In genomic region chr6:152583888-152584287, GRCh38 we compare ENCODE assay signal across 25 cellular contexts.
"Had no signal": no experiment of that assay in that cellular context is flagged by ENCODE, and none has a peak within 500 bp of the region (broad histone marks: within the 10 kb centered on the region; RNA-seq: fewer than 3 reads in every experiment).

No MANE protein-coding gene starts in this region.

- H3K27me3 ChIP-seq: stomach, suprapubic skin, testis, thyroid gland, tibial artery, tibial nerve, transverse colon, upper lobe of left lung, upper lobe of right lung, uterus, vagina had no signal

- H3K4me3 ChIP-seq: stomach, suprapubic skin, testis, thoracic aorta, thyroid gland, tibial artery, tibial nerve, transverse colon, upper lobe of left lung, upper lobe of right lung, uterus, vagina had no signal

- H3K27ac ChIP-seq: stomach, suprapubic skin, testis, thoracic aorta, thyroid gland, tibial artery, tibial nerve, transverse colon, upper lobe of left lung, upper lobe of right lung, uterus, vagina had no signal

- H3K9me3 ChIP-seq: stomach, suprapubic skin, testis, thoracic aorta, thyroid gland, tibial artery, tibial nerve, transverse colon, upper lobe of left lung, upper lobe of right lung, uterus, vagina had no signal

- H3K36me3 ChIP-seq: stomach, suprapubic skin, thoracic aorta, thyroid gland, tibial artery, tibial nerve, transverse colon, upper lobe of left lung, upper lobe of right lung, uterus, vagina had no signal

- ATAC-seq: stimulated activated effector memory CD8-positive, alpha-beta T cell treated with anti-CD3 and anti-CD28 coated beads, Interleukin-12 subunit alpha, Interleukin-12 subunit beta, amount 100 ng/mL, for 72 hours; stimulated activated memory B cell treated with anti-CD40 and anti-IgM and Interleukin-4, amounts not matched to agents 10 μg/mL and 1 μg/mL and 100 μg/mL, for 72 hours; stimulated activated naive B cell treated with anti-CD40 and anti-IgM and Interleukin-4, amounts not matched to agents 10 μg/mL and 1 μg/mL and 100 μg/mL, for 72 hours; stimulated activated naive CD8-positive, alpha-beta T cell treated with anti-CD3 and anti-CD28 coated beads, Interleukin-15, amount 100 ng/mL, for 72 hours; stimulated activated naive CD8-positive, alpha-beta T cell treated with anti-CD3 and anti-CD28 coated beads, Interleukin-15, Interleukin-2, amounts not matched to agents 100 U/mL and 50 U/mL, for 24 hours; upper lobe of right lung had no signal

- H3K4me1 ChIP-seq: stomach, suprapubic skin, testis, thyroid gland, tibial artery, tibial nerve, transverse colon, upper lobe of left lung, upper lobe of right lung, uterus, vagina had no signal

- DNase-seq: stimulated activated CD4-positive, alpha-beta T cell treated with anti-CD3 and anti-CD28 coated beads, Interleukin-2, amount 100 ng/mL, for 48 hours; stimulated activated CD4-positive, alpha-beta T cell treated with anti-CD3 and anti-CD28 coated beads, Interleukin-4, amount 100 ng/mL, for 1 hour; stimulated activated CD4-positive, alpha-beta T cell treated with anti-CD3 and anti-CD28 coated beads, Interleukin-4, amount 100 ng/mL, for 24 hours; stimulated activated CD8-positive, alpha-beta memory T cell treated with anti-CD3 and anti-CD28 coated beads, Interleukin-4, amount 100 ng/mL, for 48 hours; stimulated activated naive B cell treated with anti-CD40 and anti-IgM and Interleukin-4, amounts not matched to agents 10 μg/mL and 1 μg/mL and 100 μg/mL, for 72 hours; stimulated activated naive CD4-positive, alpha-beta T cell; stimulated activated naive CD4-positive, alpha-beta T cell treated with Interleukin-2 at 50 U/mL for 16 hours; stimulated activated naive CD8-positive, alpha-beta T cell treated with anti-CD3 and anti-CD28 coated beads, Interleukin-15, amount 100 ng/mL, for 72 hours; stimulated activated naive CD8-positive, alpha-beta T cell treated with anti-CD3 and anti-CD28 coated beads, Interleukin-15, Interleukin-2, amounts not matched to agents 100 U/mL and 50 U/mL, for 24 hours; stomach; substantia nigra; testis; thyroid gland; tibial artery; transverse colon; trophoblast cell; upper lobe of left lung; upper lobe of right lung; uterus had no signal
